ENCODE assay signal across 8 cellular contexts in the genomic region with DNA sequence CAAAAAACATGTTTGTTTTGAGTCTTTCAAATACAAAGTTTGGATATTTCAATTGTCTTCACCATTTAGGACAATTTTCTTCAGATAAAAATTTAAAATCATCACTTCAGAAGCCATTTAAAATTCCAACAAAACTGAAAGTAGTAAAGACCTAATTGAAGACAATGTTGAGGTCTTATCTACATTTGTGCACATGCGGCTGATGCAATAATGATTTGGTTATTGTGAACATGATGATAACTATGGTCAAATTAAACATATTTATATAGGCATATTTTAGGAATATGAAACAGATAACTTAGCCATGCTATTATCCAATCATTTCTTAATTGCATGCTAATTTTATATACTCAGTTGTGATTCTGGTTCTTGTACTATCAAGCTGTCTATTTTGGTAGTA.
"Had no signal": no experiment of that assay in that cellular context is flagged by ENCODE, and none has a peak within 500 bp of the region (broad histone marks: within the 10 kb centered on the region; RNA-seq: fewer than 3 reads in every experiment).

No MANE protein-coding gene starts in this region.

- DNase-seq: H9, HCEC 1CT, KG1 had no signal

- H3K4me3 ChIP-seq: GM23338 had no signal

- ATAC-seq: GM23338, HepG2 had no signal

- FAIRE-seq: H1, H54, HepG2 had no signal

- H3K4me2 ChIP-seq: GM23338 had no signal

- H2AFZ ChIP-seq: GM23338 had no signal

- H3K27ac ChIP-seq: HL-60 had no signal
